Comparison of ENCODE assay signal across 8 cellular contexts in genomic region chr13:52195052-52195837, GRCh38. TPM values are rescaled to one million over a fixed set of nuclear protein-coding genes. Genes with fewer than 3 reads are reported as not detected.
DNase-seq lines count a peak whose midpoint lies in the region; ATAC-seq and TF ChIP-seq lines count a peak whose summit lies in the region.

No MANE protein-coding gene starts in this region.

- 11% methylated on average over 51 of the region's 51 CpGs for WGBS in liver

- H3K9me3 ChIP-seq in colonic mucosa (no peaks in the 10 kb centered on the region), liver (ENCODE audit: control insufficient read depth in 4 of 4, low read length in 3 of 4) (no peaks in the 10 kb centered on the region)

- peak overlapping the region; percentile 78 for H3K4me3 ChIP-seq in AG09309 (ENCODE audit: control insufficient read depth, low read depth, low read length)
- H3K4me3 ChIP-seq in colonic mucosa, result peak overlapping the region; percentile 52
- H3K4me3 ChIP-seq in liver (ENCODE audit: low read depth in 1 of 3, low read length in 3 of 3), result peak overlapping the region; percentile 66 to 99 (median 68)

- TF ChIP-seq CTCF in AG09309 (IDR thresholded peaks at IDR 0.05; ENCODE audit: control insufficient read depth, insufficient read depth, low read depth, low read length, missing control alignments), result no peak
- no peak for TF ChIP-seq CTCF in colonic mucosa (IDR thresholded peaks at IDR 0.05)
- TF ChIP-seq CTCF in liver (IDR thresholded peaks at IDR 0.05; ENCODE audit: low read depth, low read length, missing input control), result no peak

- DNase-seq in AG09309 (ENCODE audit: low read depth), result no peak
- peak; percentile 61 for DNase-seq in GM19238 (ENCODE audit: insufficient read length, low spot score)
- DNase-seq in activated CD4-positive, alpha-beta T cell treated with anti-CD3 and anti-CD28 coated beads for 4 hours, result peak; percentile 43 to 60
- peak; percentile 69 for DNase-seq in colonic mucosa
- peak; percentile 25 for DNase-seq in stimulated activated CD4-positive, alpha-beta T cell treated with anti-CD3 and anti-CD28 coated beads, Interleukin-2, amount 100 ng/mL, for 4 hours (ENCODE audit: low read depth)
- no peak for DNase-seq in DMS153 treated with DMSO at 0.1 percent for 48 hours (lab: John Stamatoyannopoulos, UW; ENCODE audit: unreplicated experiment)

- intact Hi-C loops in colonic mucosa (cut with DNase I), result loop anchor here (10.0 kb wide), 2 partner anchors 60 to 300 kb away; no protein-coding TSS in a partner anchor

- H3K27me3 ChIP-seq in colonic mucosa (no peaks in the 10 kb centered on the region), liver (ENCODE audit: control insufficient read depth in 4 of 4, insufficient read depth in 4 of 4, low read length in 3 of 4) (no peaks in the 10 kb centered on the region)

- no peaks in the 10 kb centered on the region for H3K36me3 ChIP-seq in colonic mucosa
- no peaks in the 10 kb centered on the region for H3K36me3 ChIP-seq in liver (ENCODE audit: control insufficient read depth in 4 of 4, insufficient read depth in 3 of 4, low read depth in 1 of 4, low read length in 3 of 4)

- H3K27ac ChIP-seq in colonic mucosa (peak overlapping the region; percentile 74), liver (ENCODE audit: low read depth in 1 of 2, low read length in 2 of 2) (peak overlapping the region; percentile 35 to 56)

- TF ChIP-seq RAD21 in liver (IDR thresholded peaks at IDR 0.05), result peak in 1 of 2 donors; percentile 54

- H3K4me1 ChIP-seq in colonic mucosa, result no peaks in the 10 kb centered on the region
- peaks cover 4 to 13% (median 11%) of the 10 kb centered on the region in 4 donors for H3K4me1 ChIP-seq in liver (ENCODE audit: control insufficient read depth in 4 of 4, insufficient read depth in 4 of 4, low read length in 3 of 4)

- peak overlapping the region; percentile 63 to 95 for H3K9ac ChIP-seq in colonic mucosa (ENCODE audit: low read depth in 2 of 2, low read length in 2 of 2)
- H3K9ac ChIP-seq in liver (ENCODE audit: low read depth in 1 of 2, low read length in 2 of 2), result peak overlapping the region; percentile 49 to 60

- ATAC-seq in HG03460 (IDR thresholded peaks at IDR 0.05; ENCODE audit: unreplicated experiment), result peak; percentile 61

TF ChIP-seq in liver, 16 proteins besides CTCF, POLR2A, EP300 and RAD21:
- TF ChIP-seq EGR1 (IDR thresholded peaks at IDR 0.05; ENCODE audit: low read depth in 2 of 2), result no peak
- peak; percentile 76 for TF ChIP-seq ZBTB33 (IDR thresholded peaks at IDR 0.05)
- TF ChIP-seq GABPA (IDR thresholded peaks at IDR 0.05 in 1 of 2, conservative IDR thresholded peaks at IDR 0.05 in 1 of 2), result peak in 1 of 2 donors; percentile 33
- TF ChIP-seq ATF3 (IDR thresholded peaks at IDR 0.05), result no peak
- TF ChIP-seq HNF4A (conservative IDR thresholded peaks at IDR 0.05), result no peak
- TF ChIP-seq MAX (IDR thresholded peaks at IDR 0.05), result no peak
- no peak for TF ChIP-seq FOXA1 (IDR thresholded peaks at IDR 0.05)
- peak in 1 of 2 donors; percentile 12 for TF ChIP-seq RXRA (IDR thresholded peaks at IDR 0.05)
- no peak for TF ChIP-seq JUND (IDR thresholded peaks at IDR 0.05)
- peak; percentile 53 for TF ChIP-seq SP1 (IDR thresholded peaks at IDR 0.05)
- TF ChIP-seq REST (IDR thresholded peaks at IDR 0.05), result peak; percentile 60
- TF ChIP-seq HNF4G (IDR thresholded peaks at IDR 0.05), result no peak
- no peak for TF ChIP-seq FOXA2 (IDR thresholded peaks at IDR 0.05)
- no peak for TF ChIP-seq YY1 (IDR thresholded peaks at IDR 0.05)
- TF ChIP-seq NR2F2 (IDR thresholded peaks at IDR 0.05), result no peak
- TF ChIP-seq TAF1 (conservative IDR thresholded peaks at IDR 0.05), result peak; percentile 84

RNA-seq across cellular contexts. Expression of gene NEK3, which starts 35.8 kb away (rescaled TPM):
- total RNA-seq in colonic mucosa (10 to 100 TPM; 27.8 to 35.8 TPM), liver (1 to 10 TPM; 3.0 to 4.4 TPM)
- polyA plus RNA-seq in liver, result 1 to 10 TPM; 3.6 to 4.3 TPM

Comparison
In these comparisons a context has a peak if more than half of its experiments do, and no peak if none do; other contexts are left out.
1. DNase-seq: peak in GM19238 (single experiment), activated CD4-positive, alpha-beta T cell treated with anti-CD3 and anti-CD28 coated beads for 4 hours (2 of 2), colonic mucosa (single experiment) and stimulated activated CD4-positive, alpha-beta T cell treated with anti-CD3 and anti-CD28 coated beads, Interleukin-2, amount 100 ng/mL, for 4 hours (single experiment); none in AG09309 (single experiment) and DMS153 treated with DMSO at 0.1 percent for 48 hours (single experiment).
2. RNA of gene NEK3, which starts 35.8 kb away (total RNA-seq): 27.8 to 35.8 TPM in colonic mucosa; 3.0 to 4.4 TPM in liver; every median in the first group is over 4 times any median in the second.
3. Peak in every context shown above with its lines, with median percentiles within 50 percentile points of each other: H3K4me3 ChIP-seq.